In genomic region chr5:3875144-3875543, GRCh38 we compare ENCODE assay signal across 29 cellular contexts.
"Had no signal": no experiment of that assay in that cellular context is flagged by ENCODE, and none has a peak within 500 bp of the region (broad histone marks: within the 10 kb centered on the region; RNA-seq: fewer than 3 reads in every experiment).

No MANE protein-coding gene starts in this region.

- ATAC-seq: stimulated activated effector memory CD8-positive, alpha-beta T cell treated with anti-CD3 and anti-CD28 coated beads, Interleukin-12 subunit alpha, Interleukin-12 subunit beta, amount 100 ng/mL, for 72 hours; stimulated activated memory B cell treated with anti-CD40 and anti-IgM and Interleukin-4, amounts not matched to agents 10 μg/mL and 1 μg/mL and 100 μg/mL, for 72 hours; stimulated activated naive B cell treated with anti-CD40 and anti-IgM and Interleukin-4, amounts not matched to agents 10 μg/mL and 1 μg/mL and 100 μg/mL, for 72 hours; stimulated activated naive CD8-positive, alpha-beta T cell treated with anti-CD3 and anti-CD28 coated beads, Interleukin-15, amount 100 ng/mL, for 72 hours; stimulated activated naive CD8-positive, alpha-beta T cell treated with anti-CD3 and anti-CD28 coated beads, Interleukin-15, Interleukin-2, amounts not matched to agents 100 U/mL and 50 U/mL, for 24 hours; upper lobe of right lung had no signal

- H3K4me1 ChIP-seq: stomach, suprapubic skin, testis, thyroid gland, tibial artery, tibial nerve, transverse colon, upper lobe of left lung, upper lobe of right lung, uterus, vagina had no signal

- FAIRE-seq: urothelium cell line had no signal

- H3K4me1 Mint-ChIP-seq: stimulated activated effector memory CD8-positive, alpha-beta T cell treated with anti-CD3 and anti-CD28 coated beads, Interleukin-12 subunit alpha, Interleukin-12 subunit beta, amount 100 ng/mL, for 72 hours; stimulated activated memory B cell treated with anti-CD40 and anti-IgM and Interleukin-4, amounts not matched to agents 10 μg/mL and 1 μg/mL and 100 μg/mL, for 72 hours; stimulated activated naive CD8-positive, alpha-beta T cell treated with anti-CD3 and anti-CD28 coated beads, Interleukin-15, amount 100 ng/mL, for 72 hours had no signal

- H3K4me3 Mint-ChIP-seq: stimulated activated effector memory CD8-positive, alpha-beta T cell treated with anti-CD3 and anti-CD28 coated beads, Interleukin-12 subunit alpha, Interleukin-12 subunit beta, amount 100 ng/mL, for 72 hours; stimulated activated memory B cell treated with anti-CD40 and anti-IgM and Interleukin-4, amounts not matched to agents 10 μg/mL and 1 μg/mL and 100 μg/mL, for 72 hours; stimulated activated naive B cell treated with anti-CD40 and anti-IgM and Interleukin-4, amounts not matched to agents 10 μg/mL and 1 μg/mL and 100 μg/mL, for 72 hours; stimulated activated naive CD8-positive, alpha-beta T cell treated with anti-CD3 and anti-CD28 coated beads, Interleukin-15, amount 100 ng/mL, for 72 hours; stimulated activated naive CD8-positive, alpha-beta T cell treated with anti-CD3 and anti-CD28 coated beads, Interleukin-15, Interleukin-2, amounts not matched to agents 100 ng/mL and 50 ng/mL, for 24 hours; type B pancreatic cell had no signal

- H3K27ac Mint-ChIP-seq: stimulated activated effector memory CD8-positive, alpha-beta T cell treated with anti-CD3 and anti-CD28 coated beads, Interleukin-12 subunit alpha, Interleukin-12 subunit beta, amount 100 ng/mL, for 72 hours; stimulated activated memory B cell treated with anti-CD40 and anti-IgM and Interleukin-4, amounts not matched to agents 10 μg/mL and 1 μg/mL and 100 μg/mL, for 72 hours; stimulated activated naive B cell treated with anti-CD40 and anti-IgM and Interleukin-4, amounts not matched to agents 10 μg/mL and 1 μg/mL and 100 μg/mL, for 72 hours; stimulated activated naive CD8-positive, alpha-beta T cell treated with anti-CD3 and anti-CD28 coated beads, Interleukin-15, amount 100 ng/mL, for 72 hours; stimulated activated naive CD8-positive, alpha-beta T cell treated with anti-CD3 and anti-CD28 coated beads, Interleukin-15, Interleukin-2, amounts not matched to agents 100 ng/mL and 50 ng/mL, for 24 hours; type B pancreatic cell had no signal

- H3K36me3 ChIP-seq: stomach, suprapubic skin, thoracic aorta, thyroid gland, tibial artery, tibial nerve, transverse colon, upper lobe of left lung, upper lobe of right lung, uterus, vagina had no signal

- H3K27me3 Mint-ChIP-seq: stimulated activated memory B cell treated with anti-CD40 and anti-IgM and Interleukin-4, amounts not matched to agents 10 μg/mL and 1 μg/mL and 100 μg/mL, for 72 hours; stimulated activated naive B cell treated with anti-CD40 and anti-IgM and Interleukin-4, amounts not matched to agents 10 μg/mL and 1 μg/mL and 100 μg/mL, for 72 hours; stimulated activated naive CD8-positive, alpha-beta T cell treated with anti-CD3 and anti-CD28 coated beads, Interleukin-15, amount 100 ng/mL, for 72 hours; stimulated activated naive CD8-positive, alpha-beta T cell treated with anti-CD3 and anti-CD28 coated beads, Interleukin-15, Interleukin-2, amounts not matched to agents 100 ng/mL and 50 ng/mL, for 24 hours had no signal

- DNase-seq: stimulated activated CD4-positive, alpha-beta T cell treated with anti-CD3 and anti-CD28 coated beads, Interleukin-2, amount 100 ng/mL, for 48 hours; stimulated activated CD4-positive, alpha-beta T cell treated with anti-CD3 and anti-CD28 coated beads, Interleukin-4, amount 100 ng/mL, for 1 hour; stimulated activated CD4-positive, alpha-beta T cell treated with anti-CD3 and anti-CD28 coated beads, Interleukin-4, amount 100 ng/mL, for 24 hours; stimulated activated CD4-positive, alpha-beta T cell treated with anti-CD3 and anti-CD28 coated beads, Interleukin-4, amount 100 ng/mL, for 4 hours; stimulated activated CD8-positive, alpha-beta memory T cell treated with anti-CD3 and anti-CD28 coated beads, Interleukin-4, amount 100 ng/mL, for 48 hours; stimulated activated naive B cell treated with anti-CD40 and anti-IgM and Interleukin-4, amounts not matched to agents 10 μg/mL and 1 μg/mL and 100 μg/mL, for 72 hours; stimulated activated naive CD4-positive, alpha-beta T cell; stimulated activated naive CD4-positive, alpha-beta T cell treated with Interleukin-2 at 50 U/mL for 16 hours; stimulated activated naive CD8-positive, alpha-beta T cell treated with anti-CD3 and anti-CD28 coated beads, Interleukin-15, amount 100 ng/mL, for 72 hours; stimulated activated naive CD8-positive, alpha-beta T cell treated with anti-CD3 and anti-CD28 coated beads, Interleukin-15, Interleukin-2, amounts not matched to agents 100 U/mL and 50 U/mL, for 24 hours; stomach; substantia nigra; testis; thyroid gland; tibial artery; transverse colon; trophoblast cell; upper lobe of left lung; upper lobe of right lung; uterus had no signal

- H3K4me3 ChIP-seq: stomach, suprapubic skin, testis, thoracic aorta, thyroid gland, tibial artery, tibial nerve, transverse colon, upper lobe of left lung, upper lobe of right lung, uterus, vagina had no signal

- H3K27me3 ChIP-seq: stomach, suprapubic skin, testis, thyroid gland, tibial artery, tibial nerve, transverse colon, upper lobe of left lung, upper lobe of right lung, uterus, vagina had no signal

- H3K27ac ChIP-seq: stomach, suprapubic skin, testis, thoracic aorta, thyroid gland, tibial artery, tibial nerve, transverse colon, upper lobe of left lung, upper lobe of right lung, uterus, vagina had no signal

- H3K36me3 Mint-ChIP-seq: stimulated activated effector memory CD8-positive, alpha-beta T cell treated with anti-CD3 and anti-CD28 coated beads, Interleukin-12 subunit alpha, Interleukin-12 subunit beta, amount 100 ng/mL, for 72 hours; stimulated activated memory B cell treated with anti-CD40 and anti-IgM and Interleukin-4, amounts not matched to agents 10 μg/mL and 1 μg/mL and 100 μg/mL, for 72 hours; stimulated activated naive B cell treated with anti-CD40 and anti-IgM and Interleukin-4, amounts not matched to agents 10 μg/mL and 1 μg/mL and 100 μg/mL, for 72 hours had no signal

- H3K9me3 ChIP-seq: testis, thyroid gland, transverse colon, upper lobe of right lung, uterus, vagina had no signal
